In the genomic region with DNA sequence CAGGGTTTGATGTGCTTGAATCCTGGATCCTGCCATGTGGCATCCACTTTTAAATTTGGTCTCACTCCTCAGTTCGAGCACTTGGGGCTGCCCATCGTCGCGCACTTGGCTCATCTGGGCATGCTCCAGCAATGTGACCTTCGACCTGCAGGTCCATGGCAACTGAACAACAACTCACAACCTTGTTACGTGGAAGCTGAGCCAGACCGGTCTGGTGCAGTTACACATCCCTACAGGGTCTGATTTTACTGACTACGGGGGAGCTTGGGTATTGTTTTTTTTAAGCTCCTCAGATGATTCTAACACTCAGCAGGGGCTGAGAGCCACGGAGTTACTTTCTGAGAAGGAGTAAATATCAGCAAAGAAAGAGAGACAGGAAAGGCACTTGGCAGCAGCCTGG, we compare ENCODE assay signal across 21 cellular contexts.
DNase-seq lines count a peak whose midpoint lies in the region; ATAC-seq and TF ChIP-seq lines count a peak whose summit lies in the region.
"Had no signal": no experiment of that assay in that cellular context is flagged by ENCODE, and none has a peak within 500 bp of the region (broad histone marks: within the 10 kb centered on the region; RNA-seq: fewer than 3 reads in every experiment).

No MANE protein-coding gene starts in this region.

- H3K4me1 Mint-ChIP-seq in neural progenitor cell, result peaks cover 18% of the 10 kb centered on the region

- no peak overlapping the region for H3K27ac Mint-ChIP-seq in neural progenitor cell
- H3K27ac Mint-ChIP-seq: CD4-positive, alpha-beta memory T cell had no signal

- H3K36me3 ChIP-seq in HEK293 (ENCODE audit: control insufficient read depth in 2 of 2, insufficient read depth in 1 of 2, low read length in 2 of 2) (no peaks in the 10 kb centered on the region), neural progenitor cell (no peaks in the 10 kb centered on the region)
- H3K36me3 ChIP-seq: BLaER1 treated with 17β-estradiol and CSF1 and Interleukin-3, amounts not matched to agents 10 nM and 100 nM; Peyer's patch; SJCRH30 had no signal

- H3K36me3 Mint-ChIP-seq in neural progenitor cell, result no peaks in the 10 kb centered on the region
- H3K36me3 Mint-ChIP-seq: CD4-positive, alpha-beta memory T cell had no signal

- ATAC-seq in HG02870 (IDR thresholded peaks at IDR 0.05; ENCODE audit: unreplicated experiment), result no peak
- ATAC-seq in HG02852 (IDR thresholded peaks at IDR 0.05; ENCODE audit: unreplicated experiment), result no peak

- no peaks in the 10 kb centered on the region for H3F3A ChIP-seq in neural progenitor cell (ENCODE audit: low read depth)

- TF ChIP-seq CTCF in HEK293 (tag by site-specific recombination; IDR thresholded peaks at IDR 0.05) (no peak), choroid plexus epithelial cell (conservative IDR thresholded peaks at IDR 0.05; ENCODE audit: low read depth, low read length) (no peak), neural progenitor cell (IDR thresholded peaks at IDR 0.05) (no peak)

- peaks cover 11% of the 10 kb centered on the region for H3K9me3 Mint-ChIP-seq in neural progenitor cell

- POLR2A ChIA-PET in HEK293 (lab: Yijun Ruan, JAX), result no interaction called here

- no peak overlapping the region for H2AFZ ChIP-seq in neural progenitor cell (replicated peaks)

- no peaks in the 10 kb centered on the region for H3K27me3 ChIP-seq in neural progenitor cell
- H3K27me3 ChIP-seq: BLaER1 treated with 17β-estradiol and CSF1 and Interleukin-3, amounts not matched to agents 10 nM and 100 nM; Peyer's patch had no signal

- peaks cover 6% of the 10 kb centered on the region for H3K4me1 ChIP-seq in HEK293 (ENCODE audit: control insufficient read depth, insufficient read depth, low read length)
- peaks cover 15% of the 10 kb centered on the region for H3K4me1 ChIP-seq in neural progenitor cell
- H3K4me1 ChIP-seq: Caco-2, Peyer's patch, SJCRH30 had no signal

- no peak overlapping the region for H3K4me3 Mint-ChIP-seq in neural progenitor cell
- H3K4me3 Mint-ChIP-seq: CD4-positive, alpha-beta memory T cell had no signal

- no peaks in the 10 kb centered on the region; the same call in 1 of the 2 replicates for H3K9me3 ChIP-seq in HEK293 (ENCODE audit: control insufficient read depth, insufficient read depth, low read depth, low read length)
- no peaks in the 10 kb centered on the region for H3K9me3 ChIP-seq in neural progenitor cell (ENCODE audit: low read depth)
- H3K9me3 ChIP-seq: Caco-2, Peyer's patch, SJCRH30 had no signal

- peak; percentile 73 for DNase-seq in choroid plexus epithelial cell (ENCODE audit: low read depth)
- peak; percentile 39 for DNase-seq in kidney tubule cell (ENCODE audit: low spot score)
- DNase-seq in neural progenitor cell (ENCODE audit: low spot score), result peak; percentile 21
- no peak for DNase-seq in T-helper 1 cell
- no peak for DNase-seq in GDM1 (lab: John Stamatoyannopoulos, UW)
- DNase-seq: 8988T; Caco-2; CD4-positive, alpha-beta memory T cell; KG1; NCI-H1092; NCI-H1436 treated with DMSO at 0.1 percent for 48 hours; NCI-H1930; NCI-H226; NCI-H524; NCI-H82; Peyer's patch; SJCRH30 had no signal

- H3K4me2 ChIP-seq in neural progenitor cell, result no peak overlapping the region
- H3K4me2 ChIP-seq: BLaER1 treated with 17β-estradiol and CSF1 and Interleukin-3, amounts not matched to agents 10 nM and 100 nM had no signal

- no peak overlapping the region for H3K27ac ChIP-seq in HEK293 (ENCODE audit: extremely low read depth, low read depth, low read length)
- no peak overlapping the region for H3K27ac ChIP-seq in neural progenitor cell
- H3K27ac ChIP-seq: BLaER1 treated with 17β-estradiol and CSF1 and Interleukin-3, amounts not matched to agents 10 nM and 100 nM; Peyer's patch; SJCRH30 had no signal

- no peak overlapping the region for H3K9ac ChIP-seq in neural progenitor cell
- H3K9ac ChIP-seq: BLaER1 treated with 17β-estradiol and CSF1 and Interleukin-3, amounts not matched to agents 10 nM and 100 nM had no signal

- peaks cover 5% of the 10 kb centered on the region for H3K27me3 Mint-ChIP-seq in neural progenitor cell (ENCODE audit: insufficient read depth, low read depth)
- H3K27me3 Mint-ChIP-seq: CD4-positive, alpha-beta memory T cell had no signal

- CTCF ChIA-PET in HEK293 (lab: Yijun Ruan, JAX), result interaction anchor here (0.6 to 0.8 kb wide), 3 partner anchors 23 to 1162 kb away, joined by 3 to 4 read pairs (median 3); no protein-coding TSS in a partner anchor

- no peaks in the 10 kb centered on the region for H4K20me1 ChIP-seq in neural progenitor cell (ENCODE audit: low read depth)
- H4K20me1 ChIP-seq: BLaER1 treated with 17β-estradiol and CSF1 and Interleukin-3, amounts not matched to agents 10 nM and 100 nM had no signal

- H3K4me3 ChIP-seq in HEK293 (ENCODE audit: low read depth, low read length) (no peak overlapping the region), choroid plexus epithelial cell (ENCODE audit: low read depth, low read length) (no peak overlapping the region), neural progenitor cell (no peak overlapping the region)
- H3K4me3 ChIP-seq: BLaER1 treated with 17β-estradiol and CSF1 and Interleukin-3, amounts not matched to agents 10 nM and 100 nM; Peyer's patch; SJCRH30 had no signal

- H3K79me2 ChIP-seq in neural progenitor cell (ENCODE audit: low read depth), result no peaks in the 10 kb centered on the region

TF ChIP-seq in HEK293, 187 proteins besides CTCF, POLR2A, EP300 and RAD21:
- TF ChIP-seq, protein P1, sequence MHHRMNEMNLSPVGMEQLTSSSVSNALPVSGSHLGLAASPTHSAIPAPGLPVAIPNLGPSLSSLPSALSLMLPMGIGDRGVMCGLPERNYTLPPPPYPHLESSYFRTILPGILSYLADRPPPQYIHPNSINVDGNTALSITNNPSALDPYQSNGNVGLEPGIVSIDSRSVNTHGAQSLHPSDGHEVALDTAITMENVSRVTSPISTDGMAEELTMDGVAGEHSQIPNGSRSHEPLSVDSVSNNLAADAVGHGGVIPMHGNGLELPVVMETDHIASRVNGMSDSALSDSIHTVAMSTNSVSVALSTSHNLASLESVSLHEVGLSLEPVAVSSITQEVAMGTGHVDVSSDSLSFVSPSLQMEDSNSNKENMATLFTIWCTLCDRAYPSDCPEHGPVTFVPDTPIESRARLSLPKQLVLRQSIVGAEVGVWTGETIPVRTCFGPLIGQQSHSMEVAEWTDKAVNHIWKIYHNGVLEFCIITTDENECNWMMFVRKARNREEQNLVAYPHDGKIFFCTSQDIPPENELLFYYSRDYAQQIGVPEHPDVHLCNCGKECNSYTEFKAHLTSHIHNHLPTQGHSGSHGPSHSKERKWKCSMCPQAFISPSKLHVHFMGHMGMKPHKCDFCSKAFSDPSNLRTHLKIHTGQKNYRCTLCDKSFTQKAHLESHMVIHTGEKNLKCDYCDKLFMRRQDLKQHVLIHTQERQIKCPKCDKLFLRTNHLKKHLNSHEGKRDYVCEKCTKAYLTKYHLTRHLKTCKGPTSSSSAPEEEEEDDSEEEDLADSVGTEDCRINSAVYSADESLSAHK (tag by site-specific recombination; IDR thresholded peaks at IDR 0.05), result no peak
- TF ChIP-seq GFI1B (tag by site-specific recombination; IDR thresholded peaks at IDR 0.05) (no peak), ZIC2 (tag by site-specific recombination; IDR thresholded peaks at IDR 0.05) (peak; percentile 48), ZNF394 (tag by site-specific recombination; IDR thresholded peaks at IDR 0.05; ENCODE audit: borderline replicate concordance) (no peak), ZSCAN30 (tag by site-specific recombination; IDR thresholded peaks at IDR 0.05) (no peak)
- TF ChIP-seq, protein P2, sequence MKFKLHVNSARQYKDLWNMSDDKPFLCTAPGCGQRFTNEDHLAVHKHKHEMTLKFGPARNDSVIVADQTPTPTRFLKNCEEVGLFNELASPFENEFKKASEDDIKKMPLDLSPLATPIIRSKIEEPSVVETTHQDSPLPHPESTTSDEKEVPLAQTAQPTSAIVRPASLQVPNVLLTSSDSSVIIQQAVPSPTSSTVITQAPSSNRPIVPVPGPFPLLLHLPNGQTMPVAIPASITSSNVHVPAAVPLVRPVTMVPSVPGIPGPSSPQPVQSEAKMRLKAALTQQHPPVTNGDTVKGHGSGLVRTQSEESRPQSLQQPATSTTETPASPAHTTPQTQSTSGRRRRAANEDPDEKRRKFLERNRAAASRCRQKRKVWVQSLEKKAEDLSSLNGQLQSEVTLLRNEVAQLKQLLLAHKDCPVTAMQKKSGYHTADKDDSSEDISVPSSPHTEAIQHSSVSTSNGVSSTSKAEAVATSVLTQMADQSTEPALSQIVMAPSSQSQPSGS (tag by site-specific recombination; IDR thresholded peaks at IDR 0.05; ENCODE audit: low read depth), result no peak
TF ChIP-seq in HEK293: peak in this region for 1.

Comparison
In these comparisons a context has a peak if more than half of its experiments do, and no peak if none do; other contexts are left out.
1. DNase-seq: peak in choroid plexus epithelial cell (single experiment), kidney tubule cell (single experiment) and neural progenitor cell (single experiment); none in T-helper 1 cell (0 of 5) and GDM1 (single experiment).